ENCODE assay signal across 8 cellular contexts in the genomic region with DNA sequence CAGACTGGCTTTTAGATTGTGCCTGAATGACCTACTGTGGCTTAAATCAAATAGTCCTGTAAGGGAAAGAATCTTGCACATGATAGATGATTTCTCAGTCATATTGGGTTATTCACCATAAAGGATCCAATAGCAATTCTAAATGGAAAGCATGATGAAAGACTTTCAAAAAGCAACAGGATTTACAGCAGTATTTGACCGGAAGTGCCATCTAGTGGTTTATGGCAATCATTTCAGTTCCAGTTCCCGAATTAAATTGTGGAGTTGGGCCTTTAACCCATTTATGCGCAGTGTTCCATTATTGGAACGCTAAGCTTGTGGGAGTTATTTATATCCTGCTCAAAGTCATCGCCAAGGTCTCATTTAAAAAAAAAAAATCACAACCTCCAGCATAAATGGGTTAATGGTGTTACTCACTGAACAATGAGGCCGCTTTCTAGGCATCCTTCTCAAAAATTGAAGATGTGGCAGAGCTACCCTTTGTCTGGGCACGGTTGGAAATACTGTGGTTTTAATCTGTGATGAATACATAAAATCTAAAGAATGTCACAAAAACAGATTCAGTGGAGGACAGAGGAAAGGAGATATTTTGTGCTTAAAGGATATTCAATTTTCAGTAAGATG.
DNase-seq lines count a peak whose midpoint lies in the region; ATAC-seq and TF ChIP-seq lines count a peak whose summit lies in the region.

No MANE protein-coding gene starts in this region.

- in situ Hi-C loops in brain microvascular endothelial cell (cut with HindIII; ENCODE audit: low pct_ligation_motif_present, low sequenced_read_pairs), result no loop called here

- ATAC-seq in activated naive CD8-positive, alpha-beta T cell treated with anti-CD3 and anti-CD28 coated beads, Interleukin-2, amount 50 U/mL, for 24 hours, result peak; percentile 43

- TF ChIP-seq CTCF in brain microvascular endothelial cell (IDR thresholded peaks at IDR 0.05; ENCODE audit: low read depth, low read length, missing control alignments) (peak; percentile 58), kidney epithelial cell (IDR thresholded peaks at IDR 0.05; ENCODE audit: insufficient read depth, low read length, poor library complexity, severe bottlenecking) (peak; percentile 47)

- H3K27ac ChIP-seq in brain microvascular endothelial cell, result peak overlapping the region; percentile 3

- no peak for DNase-seq in activated naive CD8-positive, alpha-beta T cell treated with anti-CD3 and anti-CD28 coated beads, Interleukin-2, amount 50 U/mL, for 24 hours
- no peak for DNase-seq in activated naive CD8-positive, alpha-beta T cell treated with anti-CD3 and anti-CD28 coated beads for 36 hours
- DNase-seq in NCI-H2196 treated with DMSO at 0.1 percent for 48 hours (lab: John Stamatoyannopoulos, UW; ENCODE audit: unreplicated experiment) (peak; percentile 67), brain microvascular endothelial cell (no peak), kidney epithelial cell (ENCODE audit: low read depth) (no peak), MG63 (no peak)
- no peak for DNase-seq in stimulated activated CD4-positive, alpha-beta T cell treated with anti-CD3 and anti-CD28 coated beads, Interleukin-4, amount 100 ng/mL, for 4 hours
- no peak for DNase-seq in stimulated activated CD8-positive, alpha-beta memory T cell treated with anti-CD3 and anti-CD28 coated beads, Interleukin-4, amount 100 ng/mL, for 48 hours

- H3K27ac Mint-ChIP-seq in activated naive CD8-positive, alpha-beta T cell treated with anti-CD3 and anti-CD28 coated beads, Interleukin-2, amount 50 U/mL, for 24 hours, result no peak overlapping the region
- no peak overlapping the region for H3K27ac Mint-ChIP-seq in activated naive CD8-positive, alpha-beta T cell treated with anti-CD3 and anti-CD28 coated beads for 36 hours

- H3K4me3 ChIP-seq in brain microvascular endothelial cell (ENCODE audit: low read depth, low read length) (no peak overlapping the region), kidney epithelial cell (ENCODE audit: low read depth, low read length) (no peak overlapping the region), MG63 (no peak overlapping the region)

- H3K9me3 Mint-ChIP-seq in activated naive CD8-positive, alpha-beta T cell treated with anti-CD3 and anti-CD28 coated beads, Interleukin-2, amount 50 U/mL, for 24 hours, result no peaks in the 10 kb centered on the region
- no peaks in the 10 kb centered on the region for H3K9me3 Mint-ChIP-seq in activated naive CD8-positive, alpha-beta T cell treated with anti-CD3 and anti-CD28 coated beads for 36 hours

- H3K27me3 ChIP-seq in brain microvascular endothelial cell (replicated peaks), result no peaks in the 10 kb centered on the region
- H3K27me3 ChIP-seq in kidney epithelial cell (ENCODE audit: control insufficient read depth, insufficient read depth, low read length), result no peaks in the 10 kb centered on the region
- H3K27me3 ChIP-seq in MG63, result no peaks in the 10 kb centered on the region

- H3K36me3 ChIP-seq in brain microvascular endothelial cell (replicated peaks) (peaks cover 5% of the 10 kb centered on the region), kidney epithelial cell (ENCODE audit: control insufficient read depth, insufficient read depth, low read length) (no peaks in the 10 kb centered on the region), MG63 (peaks cover 8% of the 10 kb centered on the region)

- no peaks in the 10 kb centered on the region for H3K36me3 Mint-ChIP-seq in activated naive CD8-positive, alpha-beta T cell treated with anti-CD3 and anti-CD28 coated beads, Interleukin-2, amount 50 U/mL, for 24 hours (ENCODE audit: low read depth)
- peaks cover 3% of the 10 kb centered on the region for H3K36me3 Mint-ChIP-seq in activated naive CD8-positive, alpha-beta T cell treated with anti-CD3 and anti-CD28 coated beads for 36 hours

- no peak overlapping the region for H3K4me3 Mint-ChIP-seq in activated naive CD8-positive, alpha-beta T cell treated with anti-CD3 and anti-CD28 coated beads, Interleukin-2, amount 50 U/mL, for 24 hours
- no peak overlapping the region for H3K4me3 Mint-ChIP-seq in activated naive CD8-positive, alpha-beta T cell treated with anti-CD3 and anti-CD28 coated beads for 36 hours

- H3K27me3 Mint-ChIP-seq in activated naive CD8-positive, alpha-beta T cell treated with anti-CD3 and anti-CD28 coated beads, Interleukin-2, amount 50 U/mL, for 24 hours, result no peaks in the 10 kb centered on the region
- H3K27me3 Mint-ChIP-seq in activated naive CD8-positive, alpha-beta T cell treated with anti-CD3 and anti-CD28 coated beads for 36 hours, result no peaks in the 10 kb centered on the region

- H3K9me3 ChIP-seq in MG63, result 0 out of 2 replicates have a peak, but pooled peaks cover 3% of the 10 kb centered on the region

- H3K4me1 Mint-ChIP-seq in activated naive CD8-positive, alpha-beta T cell treated with anti-CD3 and anti-CD28 coated beads, Interleukin-2, amount 50 U/mL, for 24 hours, result peaks cover 11% of the 10 kb centered on the region
- no peaks in the 10 kb centered on the region for H3K4me1 Mint-ChIP-seq in activated naive CD8-positive, alpha-beta T cell treated with anti-CD3 and anti-CD28 coated beads for 36 hours
